1 cellular context compared by ENCODE assay signal in genomic region chr1:198597690-198598430, GRCh38.
TF ChIP-seq lines count a peak whose summit lies in the region.

No MANE protein-coding gene starts in this region.

TF ChIP-seq in GM12878, 131 proteins besides CTCF, POLR2A, EP300 and RAD21 (continued from another document):
- TF ChIP-seq SMAD1 (IDR thresholded peaks at IDR 0.05; ENCODE audit: low read depth, partially characterized antibody), result peak; percentile 23
- no peak for TF ChIP-seq SIN3A (IDR thresholded peaks at IDR 0.05; ENCODE audit: low read depth, low read length)
- no peak for TF ChIP-seq WRNIP1 (IDR thresholded peaks at IDR 0.05; ENCODE audit: borderline replicate concordance, low read depth, low read length)
- TF ChIP-seq RAD51 (IDR thresholded peaks at IDR 0.05), result no peak
- no peak for TF ChIP-seq GABPA (IDR thresholded peaks at IDR 0.05; ENCODE audit: low read depth)
- TF ChIP-seq ZBED1 (IDR thresholded peaks at IDR 0.05; ENCODE audit: borderline replicate concordance), result 0 out of 2 replicates have a peak, but pooled peaks have one; percentile 33
- peak; percentile 23; the same call in 1 of the 2 replicates for TF ChIP-seq DPF2 (IDR thresholded peaks at IDR 0.05)
- TF ChIP-seq, protein P1, sequence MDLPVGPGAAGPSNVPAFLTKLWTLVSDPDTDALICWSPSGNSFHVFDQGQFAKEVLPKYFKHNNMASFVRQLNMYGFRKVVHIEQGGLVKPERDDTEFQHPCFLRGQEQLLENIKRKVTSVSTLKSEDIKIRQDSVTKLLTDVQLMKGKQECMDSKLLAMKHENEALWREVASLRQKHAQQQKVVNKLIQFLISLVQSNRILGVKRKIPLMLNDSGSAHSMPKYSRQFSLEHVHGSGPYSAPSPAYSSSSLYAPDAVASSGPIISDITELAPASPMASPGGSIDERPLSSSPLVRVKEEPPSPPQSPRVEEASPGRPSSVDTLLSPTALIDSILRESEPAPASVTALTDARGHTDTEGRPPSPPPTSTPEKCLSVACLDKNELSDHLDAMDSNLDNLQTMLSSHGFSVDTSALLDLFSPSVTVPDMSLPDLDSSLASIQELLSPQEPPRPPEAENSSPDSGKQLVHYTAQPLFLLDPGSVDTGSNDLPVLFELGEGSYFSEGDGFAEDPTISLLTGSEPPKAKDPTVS (IDR thresholded peaks at IDR 0.05; ENCODE audit: low read depth, low read length), result no peak
- TF ChIP-seq IKZF2 (IDR thresholded peaks at IDR 0.05), result peak; percentile 52 to 55; a peak in 2 of 4 replicates
- TF ChIP-seq TCF7 (IDR thresholded peaks at IDR 0.05; ENCODE audit: borderline replicate concordance), result peak; percentile 7; the same call in 1 of the 2 replicates
- no peak for TF ChIP-seq ZNF274 (IDR thresholded peaks at IDR 0.05; ENCODE audit: insufficient read depth, insufficient read length)
- TF ChIP-seq, protein P2, sequence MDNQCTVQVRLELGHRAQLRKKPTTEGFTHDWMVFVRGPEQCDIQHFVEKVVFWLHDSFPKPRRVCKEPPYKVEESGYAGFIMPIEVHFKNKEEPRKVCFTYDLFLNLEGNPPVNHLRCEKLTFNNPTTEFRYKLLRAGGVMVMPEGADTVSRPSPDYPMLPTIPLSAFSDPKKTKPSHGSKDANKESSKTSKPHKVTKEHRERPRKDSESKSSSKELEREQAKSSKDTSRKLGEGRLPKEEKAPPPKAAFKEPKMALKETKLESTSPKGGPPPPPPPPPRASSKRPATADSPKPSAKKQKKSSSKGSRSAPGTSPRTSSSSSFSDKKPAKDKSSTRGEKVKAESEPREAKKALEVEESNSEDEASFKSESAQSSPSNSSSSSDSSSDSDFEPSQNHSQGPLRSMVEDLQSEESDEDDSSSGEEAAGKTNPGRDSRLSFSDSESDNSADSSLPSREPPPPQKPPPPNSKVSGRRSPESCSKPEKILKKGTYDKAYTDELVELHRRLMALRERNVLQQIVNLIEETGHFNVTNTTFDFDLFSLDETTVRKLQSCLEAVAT (IDR thresholded peaks at IDR 0.05), result peak; percentile 72
- TF ChIP-seq ZNF207 (IDR thresholded peaks at IDR 0.05; ENCODE audit: borderline replicate concordance), result no peak
- 0 out of 2 replicates have a peak, but pooled peaks have one; percentile 15 for TF ChIP-seq MTA2 (IDR thresholded peaks at IDR 0.05; ENCODE audit: low read depth)
- TF ChIP-seq HDAC2 (IDR thresholded peaks at IDR 0.05), result no peak
- peak; percentile 53; the same call in 1 of the 2 replicates for TF ChIP-seq ZNF687 (IDR thresholded peaks at IDR 0.05)
- no peak for TF ChIP-seq ATF7 (IDR thresholded peaks at IDR 0.05; ENCODE audit: low read depth)
- TF ChIP-seq SPI1 (IDR thresholded peaks at IDR 0.05; ENCODE audit: borderline replicate concordance, insufficient read depth, low read depth, low read length), result peak; percentile 68; the same call in 1 of the 2 replicates
- TF ChIP-seq ZNF24 (IDR thresholded peaks at IDR 0.05), result 0 out of 2 replicates have a peak, but pooled peaks have one; percentile 8
- TF ChIP-seq RELB (IDR thresholded peaks at IDR 0.05; ENCODE audit: low read depth), result peak; percentile 21; the same call in 1 of the 2 replicates
- peak; percentile 79 for TF ChIP-seq GATAD2B (conservative IDR thresholded peaks at IDR 0.05; ENCODE audit: low read depth)
- TF ChIP-seq, protein P3, sequence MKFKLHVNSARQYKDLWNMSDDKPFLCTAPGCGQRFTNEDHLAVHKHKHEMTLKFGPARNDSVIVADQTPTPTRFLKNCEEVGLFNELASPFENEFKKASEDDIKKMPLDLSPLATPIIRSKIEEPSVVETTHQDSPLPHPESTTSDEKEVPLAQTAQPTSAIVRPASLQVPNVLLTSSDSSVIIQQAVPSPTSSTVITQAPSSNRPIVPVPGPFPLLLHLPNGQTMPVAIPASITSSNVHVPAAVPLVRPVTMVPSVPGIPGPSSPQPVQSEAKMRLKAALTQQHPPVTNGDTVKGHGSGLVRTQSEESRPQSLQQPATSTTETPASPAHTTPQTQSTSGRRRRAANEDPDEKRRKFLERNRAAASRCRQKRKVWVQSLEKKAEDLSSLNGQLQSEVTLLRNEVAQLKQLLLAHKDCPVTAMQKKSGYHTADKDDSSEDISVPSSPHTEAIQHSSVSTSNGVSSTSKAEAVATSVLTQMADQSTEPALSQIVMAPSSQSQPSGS (IDR thresholded peaks at IDR 0.05; ENCODE audit: low read length), result no peak
- TF ChIP-seq IKZF1 (conservative IDR thresholded peaks at IDR 0.05), result peak; percentile 56
- TF ChIP-seq, protein P4, sequence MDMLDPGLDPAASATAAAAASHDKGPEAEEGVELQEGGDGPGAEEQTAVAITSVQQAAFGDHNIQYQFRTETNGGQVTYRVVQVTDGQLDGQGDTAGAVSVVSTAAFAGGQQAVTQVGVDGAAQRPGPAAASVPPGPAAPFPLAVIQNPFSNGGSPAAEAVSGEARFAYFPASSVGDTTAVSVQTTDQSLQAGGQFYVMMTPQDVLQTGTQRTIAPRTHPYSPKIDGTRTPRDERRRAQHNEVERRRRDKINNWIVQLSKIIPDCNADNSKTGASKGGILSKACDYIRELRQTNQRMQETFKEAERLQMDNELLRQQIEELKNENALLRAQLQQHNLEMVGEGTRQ (IDR thresholded peaks at IDR 0.05; ENCODE audit: borderline replicate concordance, low read depth, low read length), result no peak
